In genomic region chr18:11689972-11690570, GRCh38 we compare ENCODE assay signal across 1 cellular context.
TF ChIP-seq lines count a peak whose summit lies in the region.

No MANE protein-coding gene starts in this region.

TF ChIP-seq in HEK293, 187 proteins besides CTCF, POLR2A, EP300 and RAD21 (continued from another document):
- TF ChIP-seq PATZ1 (tag by site-specific recombination; IDR thresholded peaks at IDR 0.05) (0 out of 2 replicates have a peak, but pooled peaks have one; percentile 29), IKZF3 (tag by site-specific recombination; IDR thresholded peaks at IDR 0.05) (peak; percentile 25; the same call in 1 of the 2 replicates), KLF1 (tag by site-specific recombination; IDR thresholded peaks at IDR 0.05) (peak; percentile 48), ZNF335 (tag by site-specific recombination; conservative IDR thresholded peaks at IDR 0.05) (peak; percentile 70), ZFP3 (tag by site-specific recombination; IDR thresholded peaks at IDR 0.05; ENCODE audit: low read depth) (no peak), ZBTB8A (tag by site-specific recombination; IDR thresholded peaks at IDR 0.05) (peak; percentile 74), GLIS2 (tag by site-specific recombination; IDR thresholded peaks at IDR 0.05) (peak; percentile 64), SALL2 (tag by site-specific recombination; IDR thresholded peaks at IDR 0.05; ENCODE audit: borderline replicate concordance) (no peak), ZNF610 (tag by site-specific recombination; IDR thresholded peaks at IDR 0.05; ENCODE audit: borderline replicate concordance) (peak; percentile 49; the same call in 1 of the 2 replicates), SP7 (tag by site-specific recombination; IDR thresholded peaks at IDR 0.05) (peak; percentile 36)
